Comparison of ENCODE assay signal across 7 cellular contexts in the genomic region with DNA sequence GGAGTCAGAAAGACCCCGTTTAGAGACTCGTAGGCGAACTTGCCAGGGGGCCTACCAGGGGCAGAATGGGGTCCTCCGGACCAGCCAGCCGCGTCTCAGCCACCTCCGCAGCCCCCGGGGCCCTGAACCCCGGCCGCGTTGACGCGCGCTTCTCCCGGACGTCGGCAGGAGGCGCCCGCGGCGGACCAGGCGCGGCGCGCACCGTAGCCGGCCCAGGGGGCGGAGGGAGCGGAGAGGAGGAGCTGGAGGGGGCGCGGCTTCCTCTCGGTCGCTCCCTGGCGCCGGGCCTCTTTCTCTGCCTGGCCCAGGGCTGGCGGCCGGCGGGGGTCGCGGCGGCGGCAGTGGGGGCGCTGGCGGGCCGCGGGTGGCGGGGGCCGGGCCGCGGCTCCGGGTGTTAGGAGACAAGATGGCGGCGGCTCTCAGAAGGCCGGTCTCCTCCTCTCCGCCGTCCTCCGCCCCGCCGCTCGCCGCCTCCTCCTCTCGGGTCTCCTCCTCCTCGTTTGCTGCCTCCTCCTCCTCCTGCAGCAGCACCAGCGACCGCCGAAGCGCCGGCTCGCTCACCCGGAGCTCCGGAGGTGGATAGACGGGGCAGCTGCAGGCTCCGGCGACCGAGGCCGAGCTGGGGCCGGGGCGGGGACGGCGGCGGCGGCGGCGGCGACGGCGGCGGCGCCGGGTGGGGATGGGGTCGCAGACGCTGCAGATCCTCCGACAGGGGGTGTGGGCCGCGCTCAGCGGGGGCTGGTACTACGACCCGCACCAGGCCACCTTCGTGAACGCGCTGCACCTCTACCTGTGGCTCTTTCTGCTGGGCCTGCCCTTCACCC. TPM values are rescaled to one million over a fixed set of nuclear protein-coding genes. Genes with fewer than 3 reads are reported as not detected.
DNase-seq lines count a peak whose midpoint lies in the region; ATAC-seq, FAIRE-seq and TF ChIP-seq lines count a peak whose summit lies in the region.

Gene PCNX1, plus strand, starts transcription at position 288 of the 824 bp plus-strand sequence. Its CDS starts 392 bp downstream, at position 680.

- DNase-seq in NCI-H187 (lab: John Stamatoyannopoulos, UW): peak; percentile 64 to 88
- DNase-seq in T-helper 22 cell (ENCODE audit: low read depth): peak; percentile 86
- DNase-seq in astrocyte (ENCODE audit: low read depth): peak; percentile 70
- DNase-seq in hepatocyte (ENCODE audit: low spot score): peak; percentile 97
- DNase-seq in retinal pigment epithelial cell (ENCODE audit: low read depth): no peak

- no peak for FAIRE-seq in astrocyte (lab: Jason Lieb, UNC)

- no peaks in the 10 kb centered on the region for H3K9me2 ChIP-seq in hepatocyte (replicated peaks; ENCODE audit: insufficient read depth)

- H3K36me3 ChIP-seq in astrocyte (ENCODE audit: insufficient read depth, low read length): no peaks in the 10 kb centered on the region
- H3K36me3 ChIP-seq in hepatocyte (replicated peaks; ENCODE audit: insufficient read depth, low read depth): no peaks in the 10 kb centered on the region

- peaks cover 25% of the 10 kb centered on the region for H3K4me1 Mint-ChIP-seq in astrocyte (ENCODE audit: low read depth, unreplicated experiment)

- H3K9ac ChIP-seq in astrocyte (ENCODE audit: low read length): peak within 1 kb of the TSS; percentile 91

- ATAC-seq in GM18499 (IDR thresholded peaks at IDR 0.05; ENCODE audit: insufficient read depth, unreplicated experiment): peak; percentile 41
- peak; percentile 60 for ATAC-seq in HG02884 (IDR thresholded peaks at IDR 0.05; ENCODE audit: unreplicated experiment)

- H3K79me2 ChIP-seq in astrocyte (ENCODE audit: insufficient read depth, low read length) (peaks cover 54% of the 10 kb centered on the region), hepatocyte (peaks cover 43% of the 10 kb centered on the region)

- H3K27me3 Mint-ChIP-seq in astrocyte (ENCODE audit: low read depth, unreplicated experiment): no peaks in the 10 kb centered on the region

- under 1% methylated on average over 41 of the region's 101 CpGs for WGBS in hepatocyte (ENCODE audit: low lambda C conversion rate, missing lambda C conversion rate)

- peaks cover 38% of the 10 kb centered on the region for H4K20me1 ChIP-seq in astrocyte (ENCODE audit: insufficient read depth, low read length)
- H4K20me1 ChIP-seq in hepatocyte (ENCODE audit: insufficient read depth, poor library complexity, severe bottlenecking): peaks cover 37% of the 10 kb centered on the region

- peak within 1 kb of the TSS; percentile 74 for H2AFZ ChIP-seq in astrocyte (ENCODE audit: low read depth, low read length)
- peak within 1 kb of the TSS; percentile 79 for H2AFZ ChIP-seq in hepatocyte

- peak within 1 kb of the TSS; percentile 38 for H3K27ac Mint-ChIP-seq in astrocyte (ENCODE audit: unreplicated experiment)

- peaks cover 7% of the 10 kb centered on the region for H3K4me1 ChIP-seq in astrocyte (ENCODE audit: insufficient read depth, low read length)
- H3K4me1 ChIP-seq in hepatocyte (ENCODE audit: insufficient read depth): peaks cover 14% of the 10 kb centered on the region

- H3K4me2 ChIP-seq in astrocyte (ENCODE audit: low read length) (peak within 1 kb of the TSS; percentile 93), hepatocyte (peak within 1 kb of the TSS; percentile 83)

- peaks cover 5% of the 10 kb centered on the region for H3K36me3 Mint-ChIP-seq in astrocyte (ENCODE audit: low read depth, unreplicated experiment)

- H3K27me3 ChIP-seq in astrocyte (ENCODE audit: insufficient read depth, low read length) (no peaks in the 10 kb centered on the region), hepatocyte (no peaks in the 10 kb centered on the region)

- peaks cover 3% of the 10 kb centered on the region for H3K9me3 Mint-ChIP-seq in astrocyte (ENCODE audit: unreplicated experiment)

- H3K9me3 ChIP-seq in astrocyte (ENCODE audit: insufficient read depth, low read depth, low read length): no peaks in the 10 kb centered on the region
- H3K9me3 ChIP-seq in hepatocyte (ENCODE audit: low read depth): no peaks in the 10 kb centered on the region

- TF ChIP-seq CTCF in astrocyte (IDR thresholded peaks at IDR 0.05; ENCODE audit: insufficient read depth, low read depth, low read length): peak; percentile 43
- peak; percentile 82 for TF ChIP-seq CTCF in hepatocyte (IDR thresholded peaks at IDR 0.05; ENCODE audit: poor library complexity)
- TF ChIP-seq CTCF in retinal pigment epithelial cell (conservative IDR thresholded peaks at IDR 0.05; ENCODE audit: low read depth, low read length): peak; percentile 60

- peak within 1 kb of the TSS; percentile 79 for H3K4me3 Mint-ChIP-seq in astrocyte (ENCODE audit: unreplicated experiment)

- H3K27ac ChIP-seq in astrocyte (ENCODE audit: low read depth, low read length): peak within 1 kb of the TSS; percentile 81
- peak within 1 kb of the TSS; percentile 93 for H3K27ac ChIP-seq in hepatocyte

- H3K4me3 ChIP-seq in astrocyte (ENCODE audit: insufficient read depth, low read depth, low read length) (peak within 1 kb of the TSS; percentile 78), hepatocyte (peak within 1 kb of the TSS; percentile 80), retinal pigment epithelial cell (ENCODE audit: low read length) (peak within 1 kb of the TSS; percentile 82)

RNA-seq across cellular contexts. Expression of gene PCNX1, which starts in this region (rescaled TPM):
- total RNA-seq in astrocyte: 91.3 and 115 TPM in 2 replicates
- total RNA-seq in hepatocyte: 43.7 and 64.2 TPM in 2 replicates
- polyA plus RNA-seq in hepatocyte: 6.9 and 10.0 TPM in 2 replicates
